ENCODE assay signal across 8 cellular contexts in the genomic region with DNA sequence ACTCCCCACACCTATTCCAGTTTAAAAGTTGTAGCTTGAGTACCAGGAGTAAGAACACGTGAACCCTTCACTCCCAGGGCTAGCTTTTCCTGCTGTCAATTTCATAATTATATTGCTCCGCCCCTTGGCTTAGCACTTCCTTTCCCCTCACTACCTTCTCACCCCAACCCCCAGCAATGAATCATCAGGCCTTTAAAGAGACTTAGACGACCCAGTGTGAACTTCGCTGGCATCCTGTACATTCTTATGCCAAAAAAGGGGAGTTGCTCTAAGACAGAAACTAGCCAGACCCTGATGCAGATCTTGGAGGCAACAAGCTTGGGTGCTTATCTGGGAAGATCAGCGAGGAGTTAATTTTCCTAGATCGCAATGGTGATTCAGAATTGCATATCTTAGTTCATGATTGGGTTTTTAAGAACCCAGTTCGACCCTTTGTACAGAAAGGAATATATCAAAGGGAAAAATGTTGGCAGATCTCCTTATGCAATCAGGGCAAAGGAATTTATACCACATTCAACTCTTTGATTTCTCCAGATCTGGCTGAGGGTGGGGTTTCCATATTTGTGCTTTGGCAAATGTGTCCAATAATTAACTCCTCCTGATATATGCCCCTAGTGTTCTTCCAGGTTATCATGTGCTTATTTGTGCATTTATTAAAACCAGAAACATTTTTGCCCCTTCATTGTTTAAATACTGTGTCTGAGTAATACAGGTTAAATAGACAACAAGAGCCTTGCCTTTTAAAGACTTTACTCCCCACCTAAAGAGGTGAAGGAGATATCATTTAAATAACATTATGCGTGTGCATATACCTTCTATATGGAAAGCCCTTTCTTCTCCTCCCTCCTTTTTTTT. TPM values are rescaled to one million over a fixed set of nuclear protein-coding genes. Genes with fewer than 3 reads are reported as not detected.
DNase-seq lines count a peak whose midpoint lies in the region; ATAC-seq and TF ChIP-seq lines count a peak whose summit lies in the region.

No MANE protein-coding gene starts in this region.

- no peaks in the 10 kb centered on the region for H3K27me3 ChIP-seq in testis

- H3K4me1 ChIP-seq in testis, result no peaks in the 10 kb centered on the region

- H3K27ac Mint-ChIP-seq in HFFc6, result peak overlapping the region; percentile 85
- peak overlapping the region; percentile 44 for H3K27ac Mint-ChIP-seq in activated naive CD8-positive, alpha-beta T cell treated with anti-CD3 and anti-CD28 coated beads, Interleukin-2, amount 50 U/mL, for 24 hours

- intact Hi-C loops in testis (cut with DNase I; ENCODE audit: low total_unique reads), result loop anchor here (10.0 kb wide), 1 partner anchor 245 kb away; no protein-coding TSS in a partner anchor

- H3K36me3 Mint-ChIP-seq in HFFc6 (ENCODE audit: low read depth), result no peaks in the 10 kb centered on the region
- H3K36me3 Mint-ChIP-seq in activated naive CD8-positive, alpha-beta T cell treated with anti-CD3 and anti-CD28 coated beads, Interleukin-2, amount 50 U/mL, for 24 hours (ENCODE audit: low read depth), result no peaks in the 10 kb centered on the region

- 45 to 56% methylated on average over 8 of the region's 8 CpGs for WGBS in testis, 2 donors

- TF ChIP-seq POLR2A in testis (IDR thresholded peaks at IDR 0.05), result no peak

- no peak overlapping the region for H3K27ac ChIP-seq in testis

- H3K27me3 Mint-ChIP-seq in HFFc6 (ENCODE audit: insufficient read depth), result no peaks in the 10 kb centered on the region; the same call in 1 of the 2 replicates
- H3K27me3 Mint-ChIP-seq in activated naive CD8-positive, alpha-beta T cell treated with anti-CD3 and anti-CD28 coated beads, Interleukin-2, amount 50 U/mL, for 24 hours, result no peaks in the 10 kb centered on the region

- DNase-seq in AG08395 (ENCODE audit: low spot score), result peak; percentile 80
- peak; percentile 88 for DNase-seq in HFFc6
- peak; percentile 98 to 100 for DNase-seq in SW 1271 (lab: John Stamatoyannopoulos, UW)
- peak; percentile 57 for DNase-seq in activated naive CD8-positive, alpha-beta T cell treated with anti-CD3 and anti-CD28 coated beads, Interleukin-2, amount 50 U/mL, for 24 hours
- peak; percentile 31 for DNase-seq in left kidney (ENCODE audit: low read depth, low spot score)
- DNase-seq in stimulated activated CD8-positive, alpha-beta memory T cell treated with anti-CD3 and anti-CD28 coated beads, Interleukin-15, amount 100 ng/mL, for 48 hours (ENCODE audit: low read depth in 2 of 2), result peak; percentile 38 to 58
- no peak for DNase-seq in DMS153 (lab: John Stamatoyannopoulos, UW)
- DNase-seq in testis, result no peak

- H3K4me3 ChIP-seq in testis, result no peak overlapping the region

- TF ChIP-seq CTCF in HFFc6 (IDR thresholded peaks at IDR 0.05) (peak; percentile 55), testis (IDR thresholded peaks at IDR 0.05) (no peak)

- H3K4me3 Mint-ChIP-seq in HFFc6, result peak overlapping the region; percentile 69
- H3K4me3 Mint-ChIP-seq in activated naive CD8-positive, alpha-beta T cell treated with anti-CD3 and anti-CD28 coated beads, Interleukin-2, amount 50 U/mL, for 24 hours, result peak overlapping the region; percentile 10

- no peaks in the 10 kb centered on the region for H3K36me3 ChIP-seq in testis (ENCODE audit: low read depth, missing control alignments)

- H3K9me3 ChIP-seq in testis, result no peaks in the 10 kb centered on the region

- H3K9me3 Mint-ChIP-seq in HFFc6, result no peaks in the 10 kb centered on the region
- no peaks in the 10 kb centered on the region for H3K9me3 Mint-ChIP-seq in activated naive CD8-positive, alpha-beta T cell treated with anti-CD3 and anti-CD28 coated beads, Interleukin-2, amount 50 U/mL, for 24 hours

- H3K4me1 Mint-ChIP-seq in HFFc6 (ENCODE audit: low read depth), result peaks cover 82% of the 10 kb centered on the region
- peaks cover 69% of the 10 kb centered on the region for H3K4me1 Mint-ChIP-seq in activated naive CD8-positive, alpha-beta T cell treated with anti-CD3 and anti-CD28 coated beads, Interleukin-2, amount 50 U/mL, for 24 hours

- peak; percentile 78 for ATAC-seq in activated naive CD8-positive, alpha-beta T cell treated with anti-CD3 and anti-CD28 coated beads, Interleukin-2, amount 50 U/mL, for 24 hours

RNA-seq across cellular contexts. Expression of a gene that starts 8.1 kb away (rescaled TPM):
- total RNA-seq in HFFc6 (2021; fragmentation: NEBNext Ultra II Directional; extraction: Animal tissue kit (Norgen Biotek cat#: 25700)), result 10 to 100 TPM; 28.2 to 41.5 (median 30.5) TPM
- 10 to 100 TPM; 64.3 to 84.1 TPM for total RNA-seq in testis
- 12.8 TPM for polyA plus RNA-seq in testis (ENCODE audit: insufficient read depth, low read depth, low replicate concordance)

Comparison
In these comparisons a context has a peak if more than half of its experiments do, and no peak if none do; other contexts are left out.
1. DNase-seq: peak in AG08395 (single experiment), HFFc6 (single experiment), SW 1271 (2 of 2), activated naive CD8-positive, alpha-beta T cell treated with anti-CD3 and anti-CD28 coated beads, Interleukin-2, amount 50 U/mL, for 24 hours (single experiment), left kidney (single experiment) and stimulated activated CD8-positive, alpha-beta memory T cell treated with anti-CD3 and anti-CD28 coated beads, Interleukin-15, amount 100 ng/mL, for 48 hours (2 of 2); none in DMS153 (single experiment) and testis (single experiment).